ENCODE assay signal across 27 cellular contexts in genomic region chr1:10341062-10341600, GRCh38. TPM values are rescaled to one million over a fixed set of nuclear protein-coding genes. Genes with fewer than 3 reads are reported as not detected.
A peak's percentile ranks its signal among the peaks of the same experiment; 100 is the strongest.
DNase-seq lines count a peak whose midpoint lies in the region; ATAC-seq and TF ChIP-seq lines count a peak whose summit lies in the region.
"Had no signal": no experiment of that assay in that cellular context is flagged by ENCODE, and none has a peak within 500 bp of the region (broad histone marks: within the 10 kb centered on the region; RNA-seq: fewer than 3 reads in every experiment).

No MANE protein-coding gene starts in this region.

- no peak overlapping the region for H2BK15ac ChIP-seq in mesenchymal stem cell (ENCODE audit: low read depth, poor library complexity, severe bottlenecking)

- H3K79me1 ChIP-seq in mesenchymal stem cell (replicated peaks; ENCODE audit: low read length, poor library complexity, severe bottlenecking): no peaks in the 10 kb centered on the region

- H3K9ac ChIP-seq in mesenchymal stem cell (ENCODE audit: low read length): no peak overlapping the region
- H3K9ac ChIP-seq: GM23248 had no signal

- no peaks in the 10 kb centered on the region for H3K27me3 Mint-ChIP-seq in brain
- H3K27me3 Mint-ChIP-seq: activated CD4-positive, alpha-beta memory T cell treated with anti-CD3 and anti-CD28 coated beads, Interleukin-2, amount 10 ng/mL, durations not matched to agents 7 days and 5 days; CD4-positive, CD25-positive, alpha-beta regulatory T cell; T-cell had no signal

- H2AFZ ChIP-seq in mesenchymal stem cell (ENCODE audit: low read depth, low read length): no peak overlapping the region
- H2AFZ ChIP-seq: GM23248 had no signal

- peaks cover 78% of the 10 kb centered on the region for H3K36me3 Mint-ChIP-seq in brain

- no peak overlapping the region for H3K14ac ChIP-seq in mesenchymal stem cell (ENCODE audit: low read length in 2 of 2)

- H3K9me3 ChIP-seq in mesenchymal stem cell (ENCODE audit: control insufficient read depth, low read length) (no peaks in the 10 kb centered on the region), upper lobe of right lung (no peaks in the 10 kb centered on the region)
- H3K9me3 ChIP-seq: ovary, SJCRH30, upper lobe of left lung had no signal

- no peak overlapping the region for H3K4me2 ChIP-seq in mesenchymal stem cell (ENCODE audit: low read length, poor library complexity, severe bottlenecking)

- H2BK12ac ChIP-seq in mesenchymal stem cell (ENCODE audit: low read length in 2 of 2): no peak overlapping the region

- DNase-seq in NCI-H1105 treated with DMSO at 0.1 percent for 48 hours (lab: John Stamatoyannopoulos, UW): peak; percentile 7
- no peak for DNase-seq in NCI-H1105 (lab: John Stamatoyannopoulos, UW)
- DNase-seq in mesenchymal stem cell: no peak
- DNase-seq in upper lobe of right lung: no peak
- DNase-seq: activated CD4-positive, alpha-beta memory T cell treated with anti-CD3 and anti-CD28 coated beads, Interleukin-2, amount 10 ng/mL, durations not matched to agents 7 days and 5 days; activated CD8-positive, alpha-beta memory T cell treated with anti-CD3 and anti-CD28 coated beads, Interleukin-2, amount 50 U/mL, for 48 hours; activated naive CD4-positive, alpha-beta T cell treated with anti-CD3 and anti-CD28 coated beads, Interleukin-2, amount 50 U/mL, for 16 hours; amniotic stem cell; CD4-positive, CD25-positive, alpha-beta regulatory T cell; GM23248; islet precursor cell; Karpas-422; MV-4-11; NCI-H187; NCI-H526 treated with DMSO at 0.1 percent for 48 hours; nephron progenitor cell; ovary; SJCRH30; stimulated activated CD4-positive, alpha-beta T cell treated with anti-CD3 and anti-CD28 coated beads, Interleukin-2, amount 100 ng/mL, for 24 hours; T-cell; upper lobe of left lung had no signal

- no peak overlapping the region for H3K4me3 Mint-ChIP-seq in brain
- H3K4me3 Mint-ChIP-seq: activated CD4-positive, alpha-beta memory T cell treated with anti-CD3 and anti-CD28 coated beads, Interleukin-2, amount 10 ng/mL, durations not matched to agents 7 days and 5 days; CD4-positive, CD25-positive, alpha-beta regulatory T cell; nephron progenitor cell; T-cell had no signal

- no peak for TF ChIP-seq CTCF in brain (conservative IDR thresholded peaks at IDR 0.05)
- TF ChIP-seq CTCF in upper lobe of right lung (IDR thresholded peaks at IDR 0.05): no peak

- H2AK5ac ChIP-seq in mesenchymal stem cell (ENCODE audit: low read length, severe bottlenecking): no peak overlapping the region

- H3K36me3 ChIP-seq in mesenchymal stem cell (ENCODE audit: control insufficient read depth in 1 of 2, insufficient read depth in 2 of 2, low read depth in 1 of 2, low read length in 2 of 2) (peaks cover 21 to 95% of the 10 kb centered on the region in 2 experiments), upper lobe of right lung (peaks cover 73% of the 10 kb centered on the region)
- H3K36me3 ChIP-seq: ovary had no signal

- no peak overlapping the region for H3K4ac ChIP-seq in mesenchymal stem cell (ENCODE audit: low read depth in 1 of 2, low read length in 2 of 2)

- H3K4me3 ChIP-seq in mesenchymal stem cell (ENCODE audit: insufficient read depth in 1 of 2, low read depth in 1 of 2, low read length in 2 of 2): no peak overlapping the region
- H3K4me3 ChIP-seq in upper lobe of right lung: no peak overlapping the region
- H3K4me3 ChIP-seq: GM23248, ovary, SJCRH30, upper lobe of left lung had no signal

- peak overlapping the region; percentile 94 for H3K27ac ChIP-seq in temporal lobe (ENCODE audit: low read depth, low read length)
- H3K27ac ChIP-seq in mesenchymal stem cell (ENCODE audit: low read length, poor library complexity, severe bottlenecking): no peak overlapping the region
- no peak overlapping the region for H3K27ac ChIP-seq in upper lobe of right lung
- H3K27ac ChIP-seq: 22Rv1, GM23248, ovary, SJCRH30, upper lobe of left lung had no signal

- no CpG with 5 or more reads among the region's 2 CpGs for WGBS in mesenchymal stem cell

- H2BK120ac ChIP-seq in mesenchymal stem cell (ENCODE audit: low read depth, low read length): no peak overlapping the region

- no peak overlapping the region for H4K91ac ChIP-seq in mesenchymal stem cell (ENCODE audit: low read length)

- intact Hi-C loops in upper lobe of right lung (cut with DNase I): no loop called here

- ATAC-seq in esophagus mucosa (peak; percentile 87), GM19324 (IDR thresholded peaks at IDR 0.05; ENCODE audit: low FRiP score, unreplicated experiment) (no peak), upper lobe of right lung (no peak)
- ATAC-seq: activated CD4-positive, CD25-positive, alpha-beta regulatory T cell treated with anti-CD3 and anti-CD28 coated beads, Interleukin-2, amount 50 U/mL, for 24 hours; T-cell had no signal

- H3K27me3 ChIP-seq in mesenchymal stem cell (ENCODE audit: control insufficient read depth in 1 of 2, insufficient read depth in 1 of 2, low read length in 2 of 2) (no peaks in the 10 kb centered on the region), upper lobe of right lung (no peaks in the 10 kb centered on the region)
- H3K27me3 ChIP-seq: ovary, SJCRH30, upper lobe of left lung had no signal

- no peak overlapping the region for H4K8ac ChIP-seq in mesenchymal stem cell (ENCODE audit: low read length)

- H3K4me1 Mint-ChIP-seq in brain: peaks cover 35% of the 10 kb centered on the region
- H3K4me1 Mint-ChIP-seq: activated CD4-positive, alpha-beta memory T cell treated with anti-CD3 and anti-CD28 coated beads, Interleukin-2, amount 10 ng/mL, durations not matched to agents 7 days and 5 days; CD4-positive, CD25-positive, alpha-beta regulatory T cell; T-cell had no signal

- peak overlapping the region in 3 of 5 experiments; percentile 19 to 58 (median 30) for H3K27ac Mint-ChIP-seq in brain
- H3K27ac Mint-ChIP-seq: activated CD4-positive, alpha-beta memory T cell treated with anti-CD3 and anti-CD28 coated beads, Interleukin-2, amount 10 ng/mL, durations not matched to agents 7 days and 5 days; nephron progenitor cell; T-cell had no signal

- H2BK5ac ChIP-seq in mesenchymal stem cell (ENCODE audit: low read depth, low read length, poor library complexity, severe bottlenecking): no peak overlapping the region

- no peak overlapping the region for H3K23ac ChIP-seq in mesenchymal stem cell (ENCODE audit: low read length in 2 of 2)

- H3K4me1 ChIP-seq in mesenchymal stem cell (ENCODE audit: control insufficient read depth, insufficient read depth, low read depth, low read length): peaks cover 3% of the 10 kb centered on the region
- H3K4me1 ChIP-seq in upper lobe of right lung: no peaks in the 10 kb centered on the region

- H3K9me3 Mint-ChIP-seq in brain: no peaks in the 10 kb centered on the region
- H3K9me3 Mint-ChIP-seq: activated CD4-positive, alpha-beta memory T cell treated with anti-CD3 and anti-CD28 coated beads, Interleukin-2, amount 10 ng/mL, durations not matched to agents 7 days and 5 days; CD4-positive, CD25-positive, alpha-beta regulatory T cell; nephron progenitor cell; T-cell had no signal

- H3K18ac ChIP-seq in mesenchymal stem cell (ENCODE audit: low read depth in 1 of 2, low read length in 2 of 2): no peak overlapping the region

RNA-seq across cellular contexts. Expression of gene PGD, which starts 57.7 kb away (rescaled TPM):
- 308 TPM for polyA plus RNA-seq in brain (ENCODE audit: insufficient read depth, low read depth, low replicate concordance)
- total RNA-seq in esophagus mucosa: 581 TPM
- 80.9 TPM for total RNA-seq in temporal lobe
- 164 TPM for polyA plus RNA-seq in mesenchymal stem cell (2013, experiment 1 of 2)
- polyA plus RNA-seq in mesenchymal stem cell (2013, experiment 2 of 2): 159 TPM
- total RNA-seq in upper lobe of right lung: 166 TPM
